Comparison of ENCODE assay signal across 10 cellular contexts in the genomic region with DNA sequence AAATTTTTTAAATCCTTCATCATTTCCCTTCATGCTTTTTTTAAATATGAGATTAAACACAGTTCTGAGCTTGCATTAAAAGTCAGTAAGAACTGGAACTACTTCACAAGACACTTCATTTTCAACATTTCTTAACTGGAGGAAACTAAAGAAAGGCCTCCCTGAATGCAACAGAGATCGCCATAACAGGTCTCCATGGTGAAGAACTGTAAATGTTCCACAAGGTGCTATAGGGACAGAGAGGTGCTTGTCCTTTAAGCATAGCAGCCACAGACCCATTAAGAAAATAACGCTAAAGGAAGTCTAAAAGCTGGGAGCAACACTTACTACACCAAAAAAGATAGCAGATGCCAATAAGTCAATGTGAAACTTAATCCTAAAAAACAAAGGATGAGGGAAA. TPM values are rescaled to one million over a fixed set of nuclear protein-coding genes. Genes with fewer than 3 reads are reported as not detected.
DNase-seq lines count a peak whose midpoint lies in the region; ATAC-seq, FAIRE-seq and TF ChIP-seq lines count a peak whose summit lies in the region.
"Had no signal": no experiment of that assay in that cellular context is flagged by ENCODE, and none has a peak within 500 bp of the region (broad histone marks: within the 10 kb centered on the region; RNA-seq: fewer than 3 reads in every experiment).

No MANE protein-coding gene starts in this region.

- H4K20me1 ChIP-seq in GM12878 (ENCODE audit: control insufficient read depth, insufficient read depth) = no peaks in the 10 kb centered on the region

- H3K79me2 ChIP-seq in GM12878 (ENCODE audit: control insufficient read depth, insufficient read depth, low read length) = peaks cover 86% of the 10 kb centered on the region

- peak overlapping the region; percentile 93 for H3K4me2 ChIP-seq in GM12878 (ENCODE audit: control insufficient read depth, insufficient read depth)
- H3K4me2 ChIP-seq: BLaER1 had no signal

- in situ Hi-C loops in GM12878 (cut with MboI) = loop anchor here (5.0 to 10.0 kb wide), 2 partner anchors 115 to 322 kb away; no protein-coding TSS in a partner anchor

- CTCF ChIA-PET in GM12878 (lab: Yijun Ruan, JAX) = interaction anchor here (0.7 to 2.8 kb wide), 10 partner anchors 8 to 469 kb away, joined by 3 to 13 read pairs (median 4); no protein-coding TSS in a partner anchor

- no peak for DNase-seq in left ventricle myocardium inferior
- DNase-seq in Right ventricle myocardium superior = no peak
- no peak for DNase-seq in GM12878 (ENCODE audit: low read depth, low spot score)
- no peak for DNase-seq in upper lobe of left lung
- DNase-seq in NCI-H226 = no peak
- DNase-seq in colonic mucosa = no peak

- no peak for TF ChIP-seq RAD21 in GM12878 (IDR thresholded peaks at IDR 0.05; ENCODE audit: insufficient read depth, low read depth, low read length)

- TSS peak; percentile 3 for BruUV-seq in GM12878 (replicated peaks; lab: Mats Ljungman, UMichigan)

- FAIRE-seq in GM12878 (lab: Jason Lieb, UNC) = no peak

- H3K9ac ChIP-seq in GM12878 (ENCODE audit: control insufficient read depth, insufficient read depth, low read length) (peak overlapping the region; percentile 60), colonic mucosa (ENCODE audit: low read depth in 2 of 2, low read length in 2 of 2) (no peak overlapping the region)
- H3K9ac ChIP-seq: BLaER1 had no signal

- peak overlapping the region; percentile 2 for H3K4me3 ChIP-seq in left ventricle myocardium inferior
- peak overlapping the region; percentile 56 for H3K4me3 ChIP-seq in GM12878
- H3K4me3 ChIP-seq in upper lobe of left lung = no peak overlapping the region
- H3K4me3 ChIP-seq in colonic mucosa = no peak overlapping the region
- H3K4me3 ChIP-seq: BLaER1, skin epidermis had no signal

- H3K4me1 ChIP-seq in left ventricle myocardium inferior (peaks cover 70% of the 10 kb centered on the region), GM12878 (ENCODE audit: control insufficient read depth, insufficient read depth, low read length) (peaks cover 20% of the 10 kb centered on the region), upper lobe of left lung (peaks cover 33 to 64% (median 40%) of the 10 kb centered on the region in 4 donors), colonic mucosa (no peaks in the 10 kb centered on the region)

- 20% methylated on average over 2 of the region's 2 CpGs for WGBS in GM12878 (ENCODE audit: insufficient coverage, insufficient replicate concordance, low lambda C conversion rate, missing lambda C conversion rate)
- WGBS in upper lobe of left lung, 2 donors = 30 to 39% methylated on average over 2 of the region's 2 CpGs

- peak overlapping the region; percentile 3 for H3K27ac ChIP-seq in left ventricle myocardium inferior (replicated peaks)
- peak overlapping the region; percentile 86 for H3K27ac ChIP-seq in GM12878 (ENCODE audit: control insufficient read depth, insufficient read depth)
- H3K27ac ChIP-seq in upper lobe of left lung = peak overlapping the region; percentile 0 to 58 (median 26)
- H3K27ac ChIP-seq in colonic mucosa = no peak overlapping the region
- H3K27ac ChIP-seq: BLaER1 had no signal

- H3K27me3 ChIP-seq in left ventricle myocardium inferior (ENCODE audit: low read depth) (no peaks in the 10 kb centered on the region), GM12878 (replicated peaks in 1 of 2; ENCODE audit: control insufficient read depth in 2 of 2, insufficient read depth in 2 of 2, low read length in 1 of 2) (no peaks in the 10 kb centered on the region), upper lobe of left lung (no peaks in the 10 kb centered on the region), colonic mucosa (no peaks in the 10 kb centered on the region)
- H3K27me3 ChIP-seq: BLaER1 had no signal

- ATAC-seq in Right ventricle myocardium superior (ENCODE audit: poor library complexity) (no peak), HG02884 (IDR thresholded peaks at IDR 0.05; ENCODE audit: unreplicated experiment) (peak; percentile 38), GM12878 (peak; percentile 65), upper lobe of left lung (ENCODE audit: low FRiP score in 2 of 2) (no peak), GM18520 (IDR thresholded peaks at IDR 0.05; ENCODE audit: unreplicated experiment) (no peak)

- H2AFZ ChIP-seq in GM12878 (ENCODE audit: control insufficient read depth, low read depth, low read length) = peak overlapping the region; percentile 26; the same call in 1 of the 2 replicates

- H3K9me3 ChIP-seq in left ventricle myocardium inferior (replicated peaks) = no peaks in the 10 kb centered on the region
- H3K9me3 ChIP-seq in GM12878 (replicated peaks; ENCODE audit: control insufficient read depth, insufficient read depth, low read length) = no peaks in the 10 kb centered on the region; the same call in 1 of the 3 replicates
- H3K9me3 ChIP-seq in upper lobe of left lung = no peaks in the 10 kb centered on the region
- no peaks in the 10 kb centered on the region for H3K9me3 ChIP-seq in colonic mucosa

- POLR2A ChIA-PET in GM12878 (lab: Charles Lee) = interaction anchor here (2.0 kb wide), 1 partner anchor 11 kb away, joined by 6 read pairs; no protein-coding TSS in a partner anchor

- SMC1A ChIA-PET in GM12878 (lab: Charles Lee; ENCODE audit: uncharacterized antibody, unreplicated experiment) = interaction anchor here (1.0 to 3.4 kb wide), 9 partner anchors 9 to 549 kb away, joined by 3 to 12 read pairs (median 4); partner anchors contain the start of gene STAM2

- TF ChIP-seq CTCF in left ventricle myocardium inferior (IDR thresholded peaks at IDR 0.05; ENCODE audit: borderline replicate concordance) (no peak), GM12878 (IDR thresholded peaks at IDR 0.05 in 2 of 3, conservative IDR thresholded peaks at IDR 0.05 in 1 of 3; ENCODE audit: control insufficient read depth in 2 of 3, extremely low read depth in 1 of 3, insufficient read depth in 1 of 3, low read depth in 3 of 3, low read length in 3 of 3) (no peak), upper lobe of left lung (IDR thresholded peaks at IDR 0.05) (no peak), colonic mucosa (IDR thresholded peaks at IDR 0.05) (no peak)

- intact Hi-C loops in left ventricle myocardium inferior (cut with micrococcal nuclease) (loop anchor here (10.0 kb wide), 1 partner anchor 132 kb away; no protein-coding TSS in a partner anchor), Right ventricle myocardium superior (cut with DNase I) (no loop called here), GM12878 (cut with micrococcal nuclease; ENCODE audit: unreplicated experiment) (loop anchor here (10.0 kb wide), 1 partner anchor 342 kb away; the partner anchor contains the start of gene ARL5A), colonic mucosa (cut with DNase I) (no loop called here)

- TF ChIP-seq POLR2A in GM12878 (IDR thresholded peaks at IDR 0.05; ENCODE audit: low read depth, low read length) = no peak
- TF ChIP-seq POLR2A in upper lobe of left lung (IDR thresholded peaks at IDR 0.05) = no peak

- TF ChIP-seq EP300 in GM12878 (IDR thresholded peaks at IDR 0.05; ENCODE audit: borderline replicate concordance in 1 of 2, control insufficient read depth in 1 of 2, low read depth in 2 of 2, low read length in 2 of 2) (no peak), upper lobe of left lung (IDR thresholded peaks at IDR 0.05) (no peak)

- RAD21 ChIA-PET in GM12878 (lab: Charles Lee; ENCODE audit: unreplicated experiment) = interaction anchor here (1.1 to 2.0 kb wide), 5 partner anchors 8 to 248 kb away, joined by 3 to 18 read pairs (median 4); partner anchors contain the start of gene STAM2

- H3K36me3 ChIP-seq in left ventricle myocardium inferior (no peaks in the 10 kb centered on the region), GM12878 (ENCODE audit: control insufficient read depth in 2 of 2, insufficient read depth in 2 of 2, low read length in 1 of 2) (no peaks in the 10 kb centered on the region), upper lobe of left lung (no peaks in the 10 kb centered on the region), colonic mucosa (no peaks in the 10 kb centered on the region)

TF ChIP-seq in GM12878, 131 proteins besides CTCF, POLR2A, EP300 and RAD21:
- TF ChIP-seq MLLT1 (IDR thresholded peaks at IDR 0.05) = 0 out of 2 replicates have a peak, but pooled peaks have one; percentile 7
- no peak for TF ChIP-seq BCL11A (IDR thresholded peaks at IDR 0.05; ENCODE audit: low read depth, low read length)
- TF ChIP-seq NRF1 (conservative IDR thresholded peaks at IDR 0.05; ENCODE audit: low read depth, low read length) = no peak

RNA-seq across cellular contexts. Expression of gene STAM2, which starts 8.5 kb away (rescaled TPM):
- 27.8 TPM for total RNA-seq in left ventricle myocardium inferior
- total RNA-seq in Right ventricle myocardium superior = 22.6 TPM
- total RNA-seq in GM12878 (2013; cell fraction: nucleolus; rRNA removed) = 57.1 and 59.3 TPM in 2 replicates
- total RNA-seq in GM12878 (2014; rRNA removed) = 16.2 and 19.4 TPM in 2 replicates
- 20.0 and 20.5 TPM in 2 replicates for total RNA-seq in GM12878 (2014; rRNA removed; fragmentation: Illumina TruSeq; extraction: Trizol)
- 19.7 and 21.5 TPM in 2 replicates for total RNA-seq in GM12878 (2021)
- polyA plus RNA-seq in GM12878 (2011; ENCODE audit: low read depth) = 4.4 TPM
- 21.6 and 36.5 TPM in 2 replicates for polyA plus RNA-seq in GM12878 (2011; rRNA removed)
- 7.9 and 8.4 TPM in 2 replicates for polyA plus RNA-seq in GM12878 (2011; cell fraction: cytosol; rRNA removed)
- 18.3 and 22.4 TPM in 2 replicates for polyA plus RNA-seq in GM12878 (2011; cell fraction: nucleus; rRNA removed)
- polyA plus RNA-seq in GM12878 (2012) = 6.6 and 8.4 TPM in 2 replicates
- 16.3 and 19.1 TPM in 2 replicates for polyA plus RNA-seq in GM12878 (2014; fragmentation: Illumina TruSeq; extraction: Trizol)
- 1 to 10 TPM; 4.4 to 7.8 TPM for polyA plus RNA-seq in GM12878 (2014; fragmentation: Nextera tagmentation; extraction: Ambion mirVana)
- 11.5 and 13.2 TPM in 2 replicates for polyA plus RNA-seq in GM12878 (2014; rRNA removed)
- polyA plus RNA-seq in GM12878 (2016; fragmentation: Nextera tagmentation; extraction: Ambion mirVana) = 10 to 100 TPM; 15.9 to 16.9 TPM
- polyA minus RNA-seq in GM12878 (2011; rRNA and poly(A)+ RNA removed) = 20.0 and 27.9 TPM in 2 replicates
- 9.0 and 10.9 TPM in 2 replicates for polyA minus RNA-seq in GM12878 (2011; cell fraction: cytosol; rRNA and poly(A)+ RNA removed)
- 12.0 and 15.4 TPM in 2 replicates for polyA minus RNA-seq in GM12878 (2011; cell fraction: nucleus; rRNA and poly(A)+ RNA removed)
- 10 to 100 TPM; 13.5 to 56.0 (median 31.4) TPM for total RNA-seq in upper lobe of left lung
- total RNA-seq in colonic mucosa = 10 to 100 TPM; 30.6 to 42.0 TPM

Comparison
In these comparisons a context has a peak if more than half of its experiments do, and no peak if none do; other contexts are left out.
1. intact Hi-C loops: an anchor here in left ventricle myocardium inferior (10.0 kb wide) and GM12878 (10.0 kb wide); none called in Right ventricle myocardium superior and colonic mucosa.
2. H3K4me3 ChIP-seq: peak in left ventricle myocardium inferior (single experiment) and GM12878 (single experiment); none in upper lobe of left lung (0 of 4) and colonic mucosa (single experiment).
3. ATAC-seq: peak in HG02884 (single experiment) and GM12878 (single experiment); none in Right ventricle myocardium superior (single experiment), upper lobe of left lung (0 of 2) and GM18520 (single experiment).